Comparison of ENCODE assay signal across 10 cellular contexts in the genomic region with DNA sequence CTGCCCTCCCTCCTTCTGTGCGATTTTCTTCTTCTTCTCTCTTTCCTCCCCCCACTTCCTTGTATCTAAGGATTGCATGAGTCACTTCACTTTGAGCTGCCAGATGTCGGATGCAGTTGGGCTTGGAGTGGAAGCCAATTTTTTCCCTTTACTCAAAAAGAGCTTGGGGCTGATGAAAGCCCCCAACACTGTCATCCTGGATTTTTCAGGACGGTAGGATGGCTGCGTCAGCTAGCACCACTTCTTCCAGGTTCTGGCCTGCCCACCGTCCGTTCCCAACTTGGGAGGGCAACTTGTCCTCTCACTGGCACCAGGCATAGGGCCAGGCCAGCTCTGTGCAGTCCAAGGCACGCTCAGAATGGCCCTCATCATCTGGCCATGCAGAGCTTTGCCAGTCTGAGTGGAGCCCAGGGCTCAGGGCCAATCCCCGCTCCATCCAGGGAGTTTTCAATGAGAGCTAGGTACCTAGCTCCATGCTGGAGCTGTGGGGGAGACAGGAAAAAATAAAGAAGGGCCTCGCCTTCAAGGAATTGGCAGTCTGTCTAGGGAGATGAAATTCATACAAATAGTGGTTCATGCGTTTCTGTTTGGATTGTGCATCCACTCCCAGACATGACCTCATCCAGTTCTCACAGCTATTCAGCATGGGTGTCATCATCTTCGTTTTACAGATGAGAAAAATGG. TPM values are rescaled to one million over a fixed set of nuclear protein-coding genes. Genes with fewer than 3 reads are reported as not detected.
A peak's percentile ranks its signal among the peaks of the same experiment; 100 is the strongest.
DNase-seq lines count a peak whose midpoint lies in the region; ATAC-seq and TF ChIP-seq lines count a peak whose summit lies in the region.
"Had no signal": no experiment of that assay in that cellular context is flagged by ENCODE, and none has a peak within 500 bp of the region (broad histone marks: within the 10 kb centered on the region; RNA-seq: fewer than 3 reads in every experiment).

No MANE protein-coding gene starts in this region.

- peaks cover 39 to 49% (median 42%) of the 10 kb centered on the region in 4 donors for H3K4me1 ChIP-seq in esophagus muscularis mucosa
- H3K4me1 ChIP-seq in neuronal stem cell (ENCODE audit: control insufficient read depth in 2 of 2, insufficient read depth in 1 of 2, low read depth in 1 of 2, low read length in 2 of 2) = peaks cover 4 to 9% of the 10 kb centered on the region in 2 donors
- H3K4me1 ChIP-seq: upper lobe of left lung had no signal

- TF ChIP-seq EP300 in esophagus muscularis mucosa (IDR thresholded peaks at IDR 0.05) = no peak

- no peak overlapping the region for H2BK12ac ChIP-seq in neuronal stem cell (ENCODE audit: low read length)

- 53% methylated on average over 10 of the region's 11 CpGs for WGBS in esophagus muscularis mucosa
- no CpG with 5 or more reads among the region's 11 CpGs for WGBS in neuronal stem cell (ENCODE audit: extremely low coverage in 2 of 2, insufficient read length in 2 of 2, insufficient replicate concordance in 1 of 2), 2 donors

- no peak for TF ChIP-seq POLR2A in esophagus muscularis mucosa (IDR thresholded peaks at IDR 0.05; ENCODE audit: low read depth)

- H3K9me3 ChIP-seq in esophagus muscularis mucosa = no peaks in the 10 kb centered on the region
- no peaks in the 10 kb centered on the region for H3K9me3 ChIP-seq in neuronal stem cell (replicated peaks in 1 of 2; ENCODE audit: control insufficient read depth in 2 of 2, insufficient read depth in 1 of 2, low read depth in 1 of 2, low read length in 2 of 2)
- H3K9me3 ChIP-seq: upper lobe of left lung had no signal

- H3K4ac ChIP-seq in neuronal stem cell (ENCODE audit: low read length) = no peak overlapping the region

- TF ChIP-seq CTCF in BJ (IDR thresholded peaks at IDR 0.05; ENCODE audit: insufficient read depth, low read depth, low read length) = no peak
- TF ChIP-seq CTCF in esophagus muscularis mucosa (IDR thresholded peaks at IDR 0.05) = no peak

- H3K27ac ChIP-seq in esophagus muscularis mucosa (replicated peaks in 1 of 4) (peak overlapping the region; percentile 57 to 65 (median 60)), neuronal stem cell (replicated peaks; ENCODE audit: low read length) (no peak overlapping the region)

- no peaks in the 10 kb centered on the region for H3K36me3 Mint-ChIP-seq in activated CD4-positive, alpha-beta T cell treated with anti-CD3 and anti-CD28 coated beads, Interleukin-2, amount 10 ng/mL, durations not matched to agents 7 days and 5 days (ENCODE audit: low read depth)

- no peak overlapping the region for H3K4me3 Mint-ChIP-seq in activated CD4-positive, alpha-beta T cell treated with anti-CD3 and anti-CD28 coated beads, Interleukin-2, amount 10 ng/mL, durations not matched to agents 7 days and 5 days
- H3K4me3 Mint-ChIP-seq: activated CD4-positive, alpha-beta memory T cell treated with anti-CD3 and anti-CD28 coated beads, Interleukin-2, amount 10 ng/mL, durations not matched to agents 7 days and 5 days had no signal

- peak overlapping the region; percentile 83 for H3K18ac ChIP-seq in neuronal stem cell (ENCODE audit: low read length)

- CTCF ChIA-PET in BJ (lab: Yijun Ruan, JAX) = interaction anchor here (0.6 to 1.9 kb wide), 6 partner anchors 12 to 748 kb away, joined by 3 to 5 read pairs (median 3); no protein-coding TSS in a partner anchor
- CTCF ChIA-PET in activated CD4-positive, alpha-beta T cell treated with anti-CD3 and anti-CD28 coated beads, Interleukin-2, amount 10 ng/mL, durations not matched to agents 7 days and 5 days (lab: Charles Lee) = interaction anchor here (1.5 kb wide), 1 partner anchor 21 kb away, joined by 4 read pairs; no protein-coding TSS in a partner anchor

- H3K4me2 ChIP-seq in neuronal stem cell (ENCODE audit: insufficient read depth, low read length, poor library complexity, severe bottlenecking) = no peak overlapping the region

- no peaks in the 10 kb centered on the region for H3K27me3 Mint-ChIP-seq in activated CD4-positive, alpha-beta T cell treated with anti-CD3 and anti-CD28 coated beads, Interleukin-2, amount 10 ng/mL, durations not matched to agents 7 days and 5 days
- H3K27me3 Mint-ChIP-seq: activated CD4-positive, alpha-beta memory T cell treated with anti-CD3 and anti-CD28 coated beads, Interleukin-2, amount 10 ng/mL, durations not matched to agents 7 days and 5 days had no signal

- no peaks in the 10 kb centered on the region for H3K9me3 Mint-ChIP-seq in activated CD4-positive, alpha-beta T cell treated with anti-CD3 and anti-CD28 coated beads, Interleukin-2, amount 10 ng/mL, durations not matched to agents 7 days and 5 days
- H3K9me3 Mint-ChIP-seq: activated CD4-positive, alpha-beta memory T cell treated with anti-CD3 and anti-CD28 coated beads, Interleukin-2, amount 10 ng/mL, durations not matched to agents 7 days and 5 days had no signal

- no peak overlapping the region for H3K4me3 ChIP-seq in BJ (ENCODE audit: low read depth, low read length)
- peak overlapping the region in 1 of 4 donors; percentile 17 for H3K4me3 ChIP-seq in esophagus muscularis mucosa
- H3K4me3 ChIP-seq in neuronal stem cell (ENCODE audit: low read length in 2 of 2) = no peak overlapping the region
- H3K4me3 ChIP-seq: upper lobe of left lung had no signal

- ATAC-seq in GM21723 (IDR thresholded peaks at IDR 0.05; ENCODE audit: unreplicated experiment) = no peak

- H3K9ac ChIP-seq in neuronal stem cell (ENCODE audit: low read depth, low read length, poor library complexity) = no peak overlapping the region

- H3K23ac ChIP-seq in neuronal stem cell (ENCODE audit: low read depth, low read length, poor library complexity) = no peak overlapping the region

- intact Hi-C loops in esophagus muscularis mucosa (cut with DNase I) = no loop called here

- H3K27me3 ChIP-seq in BJ (ENCODE audit: control insufficient read depth, insufficient read depth, low read length) (peaks cover 2% of the 10 kb centered on the region; the same call in 1 of the 2 replicates), esophagus muscularis mucosa (no peaks in the 10 kb centered on the region), neuronal stem cell (ENCODE audit: control insufficient read depth in 3 of 3, insufficient read depth in 3 of 3, low read depth in 1 of 3, low read length in 3 of 3) (peaks cover 0 to 48% (median 0%) of the 10 kb centered on the region in 3 experiments)
- H3K27me3 ChIP-seq: upper lobe of left lung had no signal

- no peak overlapping the region for H4K91ac ChIP-seq in neuronal stem cell (ENCODE audit: low read depth, low read length, poor library complexity)

- peaks cover 4% of the 10 kb centered on the region for H3K4me1 Mint-ChIP-seq in activated CD4-positive, alpha-beta T cell treated with anti-CD3 and anti-CD28 coated beads, Interleukin-2, amount 10 ng/mL, durations not matched to agents 7 days and 5 days

- no peak overlapping the region for H2AFZ ChIP-seq in neuronal stem cell (ENCODE audit: low read length)

- H3K14ac ChIP-seq in neuronal stem cell (ENCODE audit: low read length) = no peak overlapping the region

- no peak overlapping the region for H2BK5ac ChIP-seq in neuronal stem cell (ENCODE audit: low read length)

- POLR2A ChIA-PET in BJ (lab: Charles Lee) = interaction anchor here (0.5 to 0.7 kb wide), 2 partner anchors 27 to 48 kb away, joined by 3 read pairs; no protein-coding TSS in a partner anchor
- POLR2A ChIA-PET in activated CD4-positive, alpha-beta T cell treated with anti-CD3 and anti-CD28 coated beads, Interleukin-2, amount 10 ng/mL, durations not matched to agents 7 days and 5 days (lab: Charles Lee) = no interaction called here

- no peak overlapping the region for H2AK5ac ChIP-seq in neuronal stem cell (ENCODE audit: low read depth, low read length)

- no peak overlapping the region for H3K27ac Mint-ChIP-seq in activated CD4-positive, alpha-beta T cell treated with anti-CD3 and anti-CD28 coated beads, Interleukin-2, amount 10 ng/mL, durations not matched to agents 7 days and 5 days
- H3K27ac Mint-ChIP-seq: activated CD4-positive, alpha-beta memory T cell treated with anti-CD3 and anti-CD28 coated beads, Interleukin-2, amount 10 ng/mL, durations not matched to agents 7 days and 5 days had no signal

- no peak overlapping the region for H2BK120ac ChIP-seq in neuronal stem cell (ENCODE audit: low read depth, low read length)

- H3K36me3 ChIP-seq in BJ (ENCODE audit: control insufficient read depth, insufficient read depth, low read length) = no peaks in the 10 kb centered on the region
- H3K36me3 ChIP-seq in esophagus muscularis mucosa = no peaks in the 10 kb centered on the region
- no peaks in the 10 kb centered on the region for H3K36me3 ChIP-seq in neuronal stem cell (replicated peaks in 1 of 2; ENCODE audit: control insufficient read depth in 2 of 2, insufficient read depth in 2 of 2, low read length in 2 of 2)
- H3K36me3 ChIP-seq: upper lobe of left lung had no signal

- H4K8ac ChIP-seq in neuronal stem cell (ENCODE audit: low read depth, low read length) = no peak overlapping the region

- no peak overlapping the region for H2BK15ac ChIP-seq in neuronal stem cell (ENCODE audit: low read length)

- DNase-seq in BJ (ENCODE audit: low read depth) (peak; percentile 54), NCI-H446 treated with DMSO at 0.1 percent for 48 hours (lab: John Stamatoyannopoulos, UW) (peak; percentile 93), esophagus muscularis mucosa (ENCODE audit: extremely low spot score) (no peak), neuronal stem cell (ENCODE audit: low spot score) (no peak), NCI-H1417 treated with DMSO at 0.1 percent for 48 hours (lab: John Stamatoyannopoulos, UW) (no peak), COR-L47 (lab: John Stamatoyannopoulos, UW) (no peak)
- DNase-seq in activated CD4-positive, alpha-beta T cell treated with anti-CD3 and anti-CD28 coated beads, Interleukin-2, amount 10 ng/mL, durations not matched to agents 7 days and 5 days = no peak
- DNase-seq: activated CD4-positive, alpha-beta memory T cell treated with anti-CD3 and anti-CD28 coated beads, Interleukin-2, amount 10 ng/mL, durations not matched to agents 7 days and 5 days; upper lobe of left lung had no signal

- H3K79me1 ChIP-seq in neuronal stem cell (ENCODE audit: low read depth, low read length) = no peaks in the 10 kb centered on the region

RNA-seq across cellular contexts. Expression of a gene that starts 47.7 kb away (rescaled TPM):
- 3.2 and 3.5 TPM in 2 replicates for polyA plus RNA-seq in BJ (2011; rRNA removed)
- polyA minus RNA-seq in BJ (2011; rRNA and poly(A)+ RNA removed) = 2.2 and 2.4 TPM in 2 replicates
- 10 to 100 TPM; 12.5 to 27.4 (median 23.8) TPM for total RNA-seq in esophagus muscularis mucosa
- 2.4 TPM for polyA plus RNA-seq in neuronal stem cell (2013, experiment 1 of 2)
- polyA plus RNA-seq in neuronal stem cell (2013, experiment 2 of 2) = 2.7 TPM
- not detected for total RNA-seq in activated CD4-positive, alpha-beta T cell treated with anti-CD3 and anti-CD28 coated beads, Interleukin-2, amount 10 ng/mL, durations not matched to agents 7 days and 5 days
- total RNA-seq: activated CD4-positive, alpha-beta memory T cell treated with anti-CD3 and anti-CD28 coated beads, Interleukin-2, amount 10 ng/mL, durations not matched to agents 7 days and 5 days had no signal

Comparison
In these comparisons a context has a peak if more than half of its experiments do, and no peak if none do; other contexts are left out.
1. DNase-seq: peak in BJ (single experiment) and NCI-H446 treated with DMSO at 0.1 percent for 48 hours (single experiment); none in esophagus muscularis mucosa (single experiment), neuronal stem cell (single experiment), NCI-H1417 treated with DMSO at 0.1 percent for 48 hours (single experiment), COR-L47 (single experiment) and activated CD4-positive, alpha-beta T cell treated with anti-CD3 and anti-CD28 coated beads, Interleukin-2, amount 10 ng/mL, durations not matched to agents 7 days and 5 days (single experiment).
2. RNA of a gene that starts 47.7 kb away (total RNA-seq): 12.5 to 27.4 TPM in esophagus muscularis mucosa; not detected in activated CD4-positive, alpha-beta T cell treated with anti-CD3 and anti-CD28 coated beads, Interleukin-2, amount 10 ng/mL, durations not matched to agents 7 days and 5 days; every median in the first group is over 10 times any median in the second.